ENCODE assay signal across 12 cellular contexts in the genomic region with DNA sequence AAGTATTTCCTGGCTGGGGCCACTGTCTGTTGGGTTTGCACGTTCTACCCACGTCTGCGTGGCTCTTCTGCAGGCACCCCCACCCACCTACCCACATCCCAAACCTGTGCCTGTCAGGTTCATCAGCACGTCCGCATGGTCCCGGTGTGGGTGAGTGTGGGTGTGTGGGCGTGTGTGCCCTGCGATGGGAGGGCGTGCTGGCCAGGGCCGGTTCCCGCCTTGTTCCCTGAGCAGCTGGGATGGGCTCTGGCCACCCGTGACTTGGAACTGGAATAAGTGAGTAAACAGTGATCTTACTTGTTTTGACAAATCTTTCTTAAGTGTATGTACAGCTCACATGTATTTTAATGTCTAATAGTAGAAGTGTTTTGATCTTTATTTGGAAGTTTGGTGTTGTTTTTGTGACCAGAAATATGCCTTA. TPM values are rescaled to one million over a fixed set of nuclear protein-coding genes. Genes with fewer than 3 reads are reported as not detected.
DNase-seq lines count a peak whose midpoint lies in the region; ATAC-seq and TF ChIP-seq lines count a peak whose summit lies in the region.
"Had no signal": no experiment of that assay in that cellular context is flagged by ENCODE, and none has a peak within 500 bp of the region (broad histone marks: within the 10 kb centered on the region; RNA-seq: fewer than 3 reads in every experiment).

No MANE protein-coding gene starts in this region.

- intact Hi-C loops in esophagus squamous epithelium (cut with DNase I), result no loop called here

- no peak overlapping the region for H3K4me3 Mint-ChIP-seq in activated naive CD4-positive, alpha-beta T cell treated with anti-CD3 and anti-CD28 coated beads, Interleukin-2, amount 50 U/mL, for 24 hours
- no peak overlapping the region for H3K4me3 Mint-ChIP-seq in nephron progenitor cell

- H3K4me1 Mint-ChIP-seq in activated naive CD4-positive, alpha-beta T cell treated with anti-CD3 and anti-CD28 coated beads, Interleukin-2, amount 50 U/mL, for 24 hours, result peaks cover 50% of the 10 kb centered on the region
- peaks cover 61% of the 10 kb centered on the region for H3K4me1 Mint-ChIP-seq in nephron progenitor cell

- no peak for ATAC-seq in activated naive CD4-positive, alpha-beta T cell treated with anti-CD3 and anti-CD28 coated beads, Interleukin-2, amount 50 U/mL, for 72 hours
- no peak for ATAC-seq in GM18868 (IDR thresholded peaks at IDR 0.05; ENCODE audit: unreplicated experiment)

- DNase-seq in activated naive CD4-positive, alpha-beta T cell treated with anti-CD3 and anti-CD28 coated beads, Interleukin-2, amount 50 U/mL, for 72 hours (ENCODE audit: low spot score in 2 of 2), result no peak
- DNase-seq in esophagus squamous epithelium (lab: John Stamatoyannopoulos, UW) (no peak), nephron progenitor cell (no peak), HK-2 (ENCODE audit: unreplicated experiment) (no peak), UCSD-AML1 (lab: John Stamatoyannopoulos, UW; ENCODE audit: unreplicated experiment) (no peak), GM13976 (ENCODE audit: low spot score) (no peak)
- DNase-seq: activated effector memory CD4-positive, alpha-beta T cell treated with Interleukin-2 at 50 U/mL for 16 hours; NCI-H1105; SJCRH30; stimulated activated CD4-positive, alpha-beta T cell treated with anti-CD3 and anti-CD28 coated beads, Interleukin-1b, Interleukin-23, amount 100 ng/mL, for 48 hours had no signal

- no peak overlapping the region for H3K4me3 ChIP-seq in esophagus squamous epithelium
- H3K4me3 ChIP-seq: SJCRH30 had no signal

- H3K27ac Mint-ChIP-seq in activated naive CD4-positive, alpha-beta T cell treated with anti-CD3 and anti-CD28 coated beads, Interleukin-2, amount 50 U/mL, for 24 hours, result peak overlapping the region; percentile 41
- H3K27ac Mint-ChIP-seq in activated naive CD4-positive, alpha-beta T cell treated with anti-CD3 and anti-CD28 coated beads, Interleukin-2, amount 50 U/mL, for 72 hours, result peak overlapping the region in 1 of 2 donors; percentile 22
- H3K27ac Mint-ChIP-seq in nephron progenitor cell, result peak overlapping the region; percentile 5

- TF ChIP-seq CTCF in esophagus squamous epithelium (IDR thresholded peaks at IDR 0.05) (peak in 1 of 6 experiments; percentile 4), nephron progenitor cell (IDR thresholded peaks at IDR 0.05) (no peak), GM13976 (IDR thresholded peaks at IDR 0.05; ENCODE audit: borderline replicate concordance, control extremely low read depth, extremely low read depth, insufficient read depth, missing control alignments) (no peak)

- peak overlapping the region; percentile 85 to 94 (median 92) for H3K27ac ChIP-seq in esophagus squamous epithelium
- H3K27ac ChIP-seq: SJCRH30 had no signal

- 6 to 42% methylated on average over 10 to 12 of the region's 12 CpGs for WGBS in esophagus squamous epithelium, 2 donors

- peaks cover 53 to 100% (median 78%) of the 10 kb centered on the region in 3 donors for H3K4me1 ChIP-seq in esophagus squamous epithelium
- H3K4me1 ChIP-seq: SJCRH30 had no signal

- H3K27me3 Mint-ChIP-seq in activated naive CD4-positive, alpha-beta T cell treated with anti-CD3 and anti-CD28 coated beads, Interleukin-2, amount 50 U/mL, for 24 hours, result no peaks in the 10 kb centered on the region
- H3K27me3 Mint-ChIP-seq in nephron progenitor cell (ENCODE audit: low read depth, poor library complexity), result no peaks in the 10 kb centered on the region

- H3K9me3 Mint-ChIP-seq in activated naive CD4-positive, alpha-beta T cell treated with anti-CD3 and anti-CD28 coated beads, Interleukin-2, amount 50 U/mL, for 24 hours, result no peaks in the 10 kb centered on the region
- H3K9me3 Mint-ChIP-seq in activated naive CD4-positive, alpha-beta T cell treated with anti-CD3 and anti-CD28 coated beads, Interleukin-2, amount 50 U/mL, for 72 hours, result no peaks in the 10 kb centered on the region
- H3K9me3 Mint-ChIP-seq in nephron progenitor cell, result no peaks in the 10 kb centered on the region

- no peak for TF ChIP-seq POLR2A in esophagus squamous epithelium (IDR thresholded peaks at IDR 0.05)

- no peaks in the 10 kb centered on the region for H3K36me3 ChIP-seq in esophagus squamous epithelium
- H3K36me3 ChIP-seq: SJCRH30 had no signal

- H3K9me3 ChIP-seq in esophagus squamous epithelium, result no peaks in the 10 kb centered on the region
- H3K9me3 ChIP-seq: SJCRH30 had no signal

- H3K27me3 ChIP-seq in esophagus squamous epithelium, result no peaks in the 10 kb centered on the region
- H3K27me3 ChIP-seq: SJCRH30 had no signal

- in situ Hi-C loops in GM13976 (cut with MboI; ENCODE audit: low sequenced_read_pairs, unreplicated experiment), result no loop called here

- no peaks in the 10 kb centered on the region for H3K36me3 Mint-ChIP-seq in activated naive CD4-positive, alpha-beta T cell treated with anti-CD3 and anti-CD28 coated beads, Interleukin-2, amount 50 U/mL, for 24 hours
- no peaks in the 10 kb centered on the region for H3K36me3 Mint-ChIP-seq in activated naive CD4-positive, alpha-beta T cell treated with anti-CD3 and anti-CD28 coated beads, Interleukin-2, amount 50 U/mL, for 72 hours
- H3K36me3 Mint-ChIP-seq in nephron progenitor cell (ENCODE audit: low read depth), result no peaks in the 10 kb centered on the region

RNA-seq across cellular contexts. Expression of a gene that starts 20.4 kb away (rescaled TPM):
- 10 to 100 TPM; 37.0 to 52.9 TPM for total RNA-seq in activated naive CD4-positive, alpha-beta T cell treated with anti-CD3 and anti-CD28 coated beads, Interleukin-2, amount 50 U/mL, for 72 hours
- 10 to 100 TPM; 50.9 to 83.0 (median 65.5) TPM for total RNA-seq in esophagus squamous epithelium
